18 cellular contexts compared by ENCODE assay signal in the genomic region with DNA sequence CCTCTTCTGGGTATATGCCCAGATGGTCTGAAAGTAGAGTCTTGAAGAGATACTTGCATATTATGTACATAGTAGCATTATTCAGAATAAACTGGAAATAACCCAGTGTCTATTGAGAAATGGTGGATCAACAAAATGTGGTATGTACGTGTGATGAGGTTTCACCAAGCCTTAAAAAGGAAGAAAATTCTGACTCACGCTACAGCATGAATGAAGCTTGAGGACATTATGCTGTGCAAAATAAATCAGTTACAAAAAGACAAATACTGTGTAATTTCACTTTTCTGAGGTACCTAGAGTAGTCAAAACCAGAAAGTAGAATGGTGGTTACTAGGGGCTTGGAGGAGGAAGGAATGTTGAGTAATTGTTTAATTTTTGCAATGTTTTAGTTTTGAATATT. TPM values are rescaled to one million over a fixed set of nuclear protein-coding genes. Genes with fewer than 3 reads are reported as not detected.
DNase-seq lines count a peak whose midpoint lies in the region; ATAC-seq and TF ChIP-seq lines count a peak whose summit lies in the region.
"Had no signal": no experiment of that assay in that cellular context is flagged by ENCODE, and none has a peak within 500 bp of the region (broad histone marks: within the 10 kb centered on the region; RNA-seq: fewer than 3 reads in every experiment).

No MANE protein-coding gene starts in this region.

- H3K36me3 Mint-ChIP-seq in activated CD4-positive, alpha-beta T cell treated with anti-CD3 and anti-CD28 coated beads for 36 hours (ENCODE audit: low read depth): no peaks in the 10 kb centered on the region
- H3K36me3 Mint-ChIP-seq: CD4-positive, CD25-positive, alpha-beta regulatory T cell; CD8-positive, alpha-beta T cell had no signal

- POLR2A ChIA-PET in activated CD4-positive, alpha-beta T cell treated with anti-CD3 and anti-CD28 coated beads for 36 hours (lab: Charles Lee): no interaction called here

- intact Hi-C loops in activated CD4-positive, alpha-beta T cell treated with anti-CD3 and anti-CD28 coated beads for 36 hours (cut with DNase I, micrococcal nuclease): no loop called here
- intact Hi-C loops in esophagus squamous epithelium (cut with DNase I): no loop called here

- H3K4me3 Mint-ChIP-seq in activated CD4-positive, alpha-beta T cell treated with anti-CD3 and anti-CD28 coated beads for 36 hours: no peak overlapping the region
- H3K4me3 Mint-ChIP-seq: B cell; CD4-positive, CD25-positive, alpha-beta regulatory T cell; CD8-positive, alpha-beta T cell; HFFc6 had no signal

- H3K4me3 ChIP-seq in esophagus squamous epithelium: no peak overlapping the region
- H3K4me3 ChIP-seq: BLaER1, HAP-1 had no signal

- H3K4me1 Mint-ChIP-seq in activated CD4-positive, alpha-beta T cell treated with anti-CD3 and anti-CD28 coated beads for 36 hours: no peaks in the 10 kb centered on the region
- H3K4me1 Mint-ChIP-seq: B cell; CD4-positive, CD25-positive, alpha-beta regulatory T cell had no signal

- H3K27me3 ChIP-seq in esophagus squamous epithelium: no peaks in the 10 kb centered on the region
- H3K27me3 ChIP-seq: BLaER1 had no signal

- H3K27me3 Mint-ChIP-seq in activated CD4-positive, alpha-beta T cell treated with anti-CD3 and anti-CD28 coated beads for 36 hours: peaks cover 1% of the 10 kb centered on the region
- H3K27me3 Mint-ChIP-seq: B cell; CD4-positive, CD25-positive, alpha-beta regulatory T cell had no signal

- ATAC-seq in activated CD4-positive, alpha-beta T cell treated with anti-CD3 and anti-CD28 coated beads for 36 hours: peak; percentile 30
- ATAC-seq in GM18868 (IDR thresholded peaks at IDR 0.05; ENCODE audit: unreplicated experiment) (peak; percentile 64), HG02938 (IDR thresholded peaks at IDR 0.05; ENCODE audit: unreplicated experiment) (peak; percentile 61), HG03378 (IDR thresholded peaks at IDR 0.05; ENCODE audit: unreplicated experiment) (no peak)
- ATAC-seq: CD8-positive, alpha-beta T cell had no signal

- TF ChIP-seq CTCF in esophagus squamous epithelium (IDR thresholded peaks at IDR 0.05): no peak

- TF ChIP-seq POLR2A in esophagus squamous epithelium (IDR thresholded peaks at IDR 0.05): no peak

- DNase-seq in activated CD4-positive, alpha-beta T cell treated with anti-CD3 and anti-CD28 coated beads for 36 hours: no peak
- no peak for DNase-seq in activated CD4-positive, alpha-beta T cell treated with anti-CD3 and anti-CD28 coated beads, Interleukin-2, amount 50 U/mL, for 48 hours
- DNase-seq in esophagus squamous epithelium (lab: John Stamatoyannopoulos, UW): no peak
- DNase-seq: Caco-2; CD4-positive, CD25-positive, alpha-beta regulatory T cell; CD8-positive, alpha-beta T cell; DMS153; DND-41; GOT3; HFFc6 had no signal

- no peak overlapping the region for H3K27ac Mint-ChIP-seq in activated CD4-positive, alpha-beta T cell treated with anti-CD3 and anti-CD28 coated beads for 36 hours
- H3K27ac Mint-ChIP-seq: B cell; CD4-positive, CD25-positive, alpha-beta regulatory T cell; CD8-positive, alpha-beta T cell; HFFc6 had no signal

- CTCF ChIA-PET in activated CD4-positive, alpha-beta T cell treated with anti-CD3 and anti-CD28 coated beads for 36 hours (lab: Charles Lee): no interaction called here

- WGBS in esophagus squamous epithelium, 2 donors: 85 to 87% methylated on average over 2 of the region's 2 CpGs

- H3K36me3 ChIP-seq in esophagus squamous epithelium: no peaks in the 10 kb centered on the region
- H3K36me3 ChIP-seq: BLaER1, HAP-1 had no signal

- H3K9me3 ChIP-seq in esophagus squamous epithelium: no peaks in the 10 kb centered on the region
- H3K9me3 ChIP-seq: BLaER1, Caco-2, HAP-1 had no signal

- H3K4me1 ChIP-seq in esophagus squamous epithelium: no peaks in the 10 kb centered on the region
- H3K4me1 ChIP-seq: BLaER1, Caco-2, HAP-1 had no signal

- H3K9me3 Mint-ChIP-seq in activated CD4-positive, alpha-beta T cell treated with anti-CD3 and anti-CD28 coated beads for 36 hours (ENCODE audit: low read depth): no peaks in the 10 kb centered on the region
- H3K9me3 Mint-ChIP-seq: CD8-positive, alpha-beta T cell had no signal

- H3K27ac ChIP-seq in esophagus squamous epithelium: no peak overlapping the region
- H3K27ac ChIP-seq: 22Rv1, BLaER1, C4-2B had no signal

RNA-seq across cellular contexts. Expression of a gene that starts 37.3 kb away (rescaled TPM):
- not detected for total RNA-seq in activated CD4-positive, alpha-beta T cell treated with anti-CD3 and anti-CD28 coated beads for 36 hours
- total RNA-seq in esophagus squamous epithelium: not detected
- total RNA-seq: B cell; CD4-positive, CD25-positive, alpha-beta regulatory T cell; CD8-positive, alpha-beta T cell; HFFc6 had no signal
